Comparison of ENCODE assay signal across 18 cellular contexts in the genomic region with DNA sequence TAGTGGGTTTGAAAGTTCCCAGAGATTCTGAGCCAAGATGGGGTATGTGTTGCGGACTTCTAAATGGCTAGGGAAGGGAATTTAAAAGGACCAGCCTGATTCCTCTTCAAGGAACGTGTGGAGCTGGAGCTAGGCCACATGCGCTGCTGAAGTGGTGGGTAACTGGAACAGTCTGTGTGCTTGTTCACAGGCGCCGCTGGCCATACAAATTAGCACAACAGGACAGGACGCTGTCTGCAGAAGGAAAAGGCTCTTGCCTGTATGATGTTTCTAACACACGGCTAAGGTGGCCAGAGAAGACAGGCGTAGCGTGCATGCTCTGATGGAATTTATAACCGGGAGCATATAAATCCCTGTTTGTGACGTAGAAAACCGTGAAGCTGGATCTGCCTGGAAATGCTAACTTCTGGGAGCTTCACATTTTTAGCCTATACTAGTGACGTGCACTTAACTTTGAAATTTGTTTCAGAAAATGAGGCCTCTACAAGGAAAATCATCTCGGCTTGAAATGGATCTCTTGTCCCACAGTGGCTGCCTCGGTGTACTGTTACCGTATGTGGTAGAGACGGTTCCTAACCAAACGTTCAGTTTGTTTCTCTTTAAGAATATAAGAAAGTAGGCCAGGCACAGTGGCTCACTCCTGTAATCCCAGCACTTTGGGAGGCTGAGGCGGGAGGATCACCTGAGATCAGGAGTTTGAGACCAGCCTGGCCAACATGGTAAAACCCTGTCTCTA.
DNase-seq lines count a peak whose midpoint lies in the region; ATAC-seq and TF ChIP-seq lines count a peak whose summit lies in the region.
"Had no signal": no experiment of that assay in that cellular context is flagged by ENCODE, and none has a peak within 500 bp of the region (broad histone marks: within the 10 kb centered on the region; RNA-seq: fewer than 3 reads in every experiment).

No MANE protein-coding gene starts in this region.

- intact Hi-C loops in spleen (cut with DNase I; ENCODE audit: low total_unique reads) (no loop called here), testis (cut with DNase I; ENCODE audit: low total_unique reads) (no loop called here)

- H3K27ac ChIP-seq in BLaER1: no peak overlapping the region
- peak overlapping the region; percentile 74; the same call in 1 of the 2 replicates for H3K27ac ChIP-seq in MM.1S (ENCODE audit: low read length)
- no peak overlapping the region for H3K27ac ChIP-seq in spleen
- H3K27ac ChIP-seq in testis: no peak overlapping the region

- H3K9ac ChIP-seq in BLaER1 (no peak overlapping the region), MM.1S (ENCODE audit: low read length) (no peak overlapping the region)

- ATAC-seq in HG02852 (IDR thresholded peaks at IDR 0.05; ENCODE audit: unreplicated experiment): no peak
- ATAC-seq in HG03135 (IDR thresholded peaks at IDR 0.05; ENCODE audit: unreplicated experiment): no peak

- DNase-seq in MM.1S (no peak), islet precursor cell (peak; percentile 30), spleen (peak; percentile 47), testis (no peak)
- DNase-seq: ACHN, DMS79 treated with DMSO at 0.1 percent for 48 hours, H7, HFFc6, KG1, NCI-H1436, NCI-H1930, NCI-H510A treated with DMSO at 0.1 percent for 48 hours, NCI-H82, OCI-M1, SHP77 treated with DMSO at 0.1 percent for 48 hours had no signal

- H4K20me1 ChIP-seq in BLaER1 (no peaks in the 10 kb centered on the region), MM.1S (ENCODE audit: insufficient read depth, low read length) (no peaks in the 10 kb centered on the region)

- H3K4me2 ChIP-seq in BLaER1: peak overlapping the region; percentile 76; the same call in 1 of the 2 replicates
- no peak overlapping the region for H3K4me2 ChIP-seq in MM.1S (ENCODE audit: low read depth, low read length)

- no peaks in the 10 kb centered on the region for H3K9me2 ChIP-seq in MM.1S (replicated peaks; ENCODE audit: insufficient read depth, low read length)

- TF ChIP-seq POLR2A in spleen (IDR thresholded peaks at IDR 0.05): no peak
- no peak for TF ChIP-seq POLR2A in testis (IDR thresholded peaks at IDR 0.05)

- H3F3A ChIP-seq in MM.1S (ENCODE audit: insufficient read depth, low read length): peaks cover 12% of the 10 kb centered on the region

- H3K9me3 ChIP-seq in BLaER1 (no peaks in the 10 kb centered on the region), MM.1S (replicated peaks; ENCODE audit: insufficient read depth, low read length) (no peaks in the 10 kb centered on the region), spleen (no peaks in the 10 kb centered on the region), testis (no peaks in the 10 kb centered on the region)

- no peak for TF ChIP-seq CTCF in MM.1S (IDR thresholded peaks at IDR 0.05; ENCODE audit: low read length)
- TF ChIP-seq CTCF in spleen (IDR thresholded peaks at IDR 0.05 in 8 of 11, conservative IDR thresholded peaks at IDR 0.05 in 3 of 11): no peak
- TF ChIP-seq CTCF in testis (IDR thresholded peaks at IDR 0.05): no peak

- no peak overlapping the region for H2AFZ ChIP-seq in MM.1S (ENCODE audit: low read length)

- no peaks in the 10 kb centered on the region for H3K27me3 ChIP-seq in BLaER1
- H3K27me3 ChIP-seq in MM.1S (replicated peaks; ENCODE audit: insufficient read depth, low read length): no peaks in the 10 kb centered on the region
- peaks cover 0 to 30% (median 0%) of the 10 kb centered on the region in 7 donors for H3K27me3 ChIP-seq in spleen (replicated peaks in 1 of 7)
- H3K27me3 ChIP-seq in testis: no peaks in the 10 kb centered on the region

- H3K79me2 ChIP-seq in MM.1S (ENCODE audit: low read length): no peaks in the 10 kb centered on the region

- WGBS in spleen, 5 donors: 89 to 96% (median 93%) methylated on average over 19 of the region's 19 CpGs
- 80 to 91% methylated on average over 19 of the region's 19 CpGs for WGBS in testis, 2 donors

- H3K4me1 ChIP-seq in BLaER1 (peaks cover 39% of the 10 kb centered on the region), MM.1S (ENCODE audit: low read length) (peaks cover 39% of the 10 kb centered on the region), spleen (no peaks in the 10 kb centered on the region), testis (peaks cover 19% of the 10 kb centered on the region)

- H3K4me3 ChIP-seq in BLaER1 (no peak overlapping the region), MM.1S (ENCODE audit: low read length) (no peak overlapping the region), spleen (no peak overlapping the region), testis (no peak overlapping the region)

- H3K36me3 ChIP-seq in BLaER1: no peaks in the 10 kb centered on the region
- no peaks in the 10 kb centered on the region for H3K36me3 ChIP-seq in MM.1S (replicated peaks; ENCODE audit: insufficient read depth, low read length)
- no peaks in the 10 kb centered on the region for H3K36me3 ChIP-seq in spleen
- H3K36me3 ChIP-seq in testis (ENCODE audit: low read depth, missing control alignments): no peaks in the 10 kb centered on the region

Comparison
In these comparisons a context has a peak if more than half of its experiments do, and no peak if none do; other contexts are left out.
1. DNase-seq: peak in islet precursor cell (single experiment) and spleen (single experiment); none in MM.1S (single experiment) and testis (single experiment).